Comparison of ENCODE assay signal across 8 cellular contexts in the genomic region with DNA sequence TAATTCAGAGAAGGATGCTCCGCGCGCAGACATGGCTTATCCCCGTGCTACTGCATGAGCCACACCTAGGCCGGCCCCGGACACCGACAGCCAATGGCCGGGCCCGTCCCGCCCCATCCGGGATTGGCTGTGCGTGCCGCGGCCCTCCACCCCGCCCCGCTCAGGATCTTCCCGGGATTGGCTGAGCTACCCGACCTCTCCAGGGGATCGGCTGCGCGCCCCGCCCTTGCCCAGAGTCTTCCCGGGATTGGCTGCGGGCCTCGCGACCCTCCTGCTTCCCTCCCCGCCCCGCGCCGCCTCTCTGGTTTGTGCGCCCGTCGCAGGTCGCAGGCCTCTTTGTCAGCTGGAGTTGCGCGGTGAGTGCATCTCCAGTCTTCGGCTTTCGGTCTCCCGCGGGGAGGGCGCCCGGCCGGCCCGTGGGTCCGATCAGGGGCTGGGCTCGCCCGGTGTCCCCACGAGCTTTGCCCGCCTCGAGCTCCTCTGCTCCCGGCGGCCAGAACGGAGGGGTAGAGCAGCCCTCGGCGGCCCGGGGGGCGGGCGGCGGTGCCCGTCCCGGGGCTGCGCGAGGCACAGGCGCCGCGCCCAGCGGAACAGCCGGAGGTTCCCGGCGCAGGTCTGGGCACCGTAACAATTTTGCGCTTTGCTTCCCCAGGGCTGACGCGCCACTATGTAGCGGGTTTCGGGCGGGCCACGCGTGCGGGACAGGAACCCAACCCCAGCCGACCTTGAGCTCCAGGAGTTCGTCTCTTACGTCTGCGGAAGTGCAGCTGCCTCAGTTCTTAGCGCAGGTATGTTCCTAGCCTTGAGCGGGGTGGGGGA. TPM values are rescaled to one million over a fixed set of nuclear protein-coding genes. Genes with fewer than 3 reads are reported as not detected.
DNase-seq lines count a peak whose midpoint lies in the region; ATAC-seq, FAIRE-seq and TF ChIP-seq lines count a peak whose summit lies in the region.

No MANE protein-coding gene starts in this region.

- H3K4me1 Mint-ChIP-seq in type B pancreatic cell (ENCODE audit: unreplicated experiment), result peaks cover 28% of the 10 kb centered on the region

- ATAC-seq in HG02763 (IDR thresholded peaks at IDR 0.05; ENCODE audit: unreplicated experiment), result peak; percentile 88

- H3K4me3 Mint-ChIP-seq in type B pancreatic cell, result peak overlapping the region; percentile 96

- TF ChIP-seq POLR2A in GM12891 (IDR thresholded peaks at IDR 0.05; ENCODE audit: low read depth, low read length), result peak; percentile 92
- peak; percentile 94 to 97 for TF ChIP-seq POLR2A in adrenal gland (IDR thresholded peaks at IDR 0.05)

- peak overlapping the region; percentile 87 to 99 (median 96) for H3K27ac ChIP-seq in adrenal gland

- no peaks in the 10 kb centered on the region for H3K9me3 ChIP-seq in adrenal gland (replicated peaks in 1 of 3)

- DNase-seq in GM12891 (ENCODE audit: insufficient read length, low spot score) (peak; percentile 90), NCI-H1417 (lab: John Stamatoyannopoulos, UW) (peak; percentile 97 to 98 (median 98)), SW480 (ENCODE audit: low spot score) (peak; percentile 94), adrenal gland (peak; percentile 99 to 100 (median 99)), cardiac septum (ENCODE audit: low spot score) (peak; percentile 98), pons (ENCODE audit: low spot score) (peak; percentile 95), type B pancreatic cell (ENCODE audit: extremely low spot score, unreplicated experiment) (peak; percentile 98)

- intact Hi-C loops in adrenal gland (cut with DNase I) (loop anchor here in 1 of 2 donors (10.0 kb wide), 1 partner anchor 152 kb away; a partner anchor contains a TSS), cardiac septum (cut with DNase I) (loop anchor here (1.0 to 5.0 kb wide), 6 partner anchors 53 to 270 kb away; a partner anchor contains a TSS)

- H3K27me3 ChIP-seq in adrenal gland, result no peaks in the 10 kb centered on the region

- WGBS in adrenal gland, 4 donors, result 0 to 1% (median 0%) methylated on average over 8 to 86 of the region's 86 CpGs

- H3K4me3 ChIP-seq in adrenal gland, result peak overlapping the region; percentile 72 to 89 (median 82)

- peak; percentile 96 for FAIRE-seq in GM12891 (lab: Jason Lieb, UNC)

- peaks cover 16 to 25% of the 10 kb centered on the region in 2 donors for H3K4me1 ChIP-seq in adrenal gland (replicated peaks in 1 of 2)

- H3K36me3 ChIP-seq in adrenal gland (replicated peaks in 1 of 2), result peaks cover 0 to 17% of the 10 kb centered on the region in 2 donors

- TF ChIP-seq CTCF in adrenal gland (IDR thresholded peaks at IDR 0.05) (no peak), type B pancreatic cell (conservative IDR thresholded peaks at IDR 0.05) (no peak)

- peaks cover 7% of the 10 kb centered on the region for H3K27me3 Mint-ChIP-seq in type B pancreatic cell

- H3K27ac Mint-ChIP-seq in type B pancreatic cell, result peak overlapping the region; percentile 96

- H3K36me3 Mint-ChIP-seq in type B pancreatic cell, result peaks cover 32% of the 10 kb centered on the region

- H3K9me3 Mint-ChIP-seq in type B pancreatic cell, result no peaks in the 10 kb centered on the region

TF ChIP-seq in GM12891, 5 proteins besides CTCF, POLR2A, EP300 and RAD21:
- peak; percentile 72 for TF ChIP-seq SPI1 (IDR thresholded peaks at IDR 0.05; ENCODE audit: low read depth, low read length)
- TF ChIP-seq TAF1 (IDR thresholded peaks at IDR 0.05; ENCODE audit: low read depth, low read length), result peak; percentile 89
- TF ChIP-seq POLR2AphosphoS5 (IDR thresholded peaks at IDR 0.05; ENCODE audit: low read depth, low read length), result peak; percentile 94
- no peak for TF ChIP-seq POU2F2 (IDR thresholded peaks at IDR 0.05; ENCODE audit: low read depth, low read length)
- no peak for TF ChIP-seq PAX5 (IDR thresholded peaks at IDR 0.05; ENCODE audit: insufficient read depth, low read length, severe bottlenecking)

RNA-seq across cellular contexts. Expression of a gene that starts 38.8 kb away (rescaled TPM):
- not detected for polyA plus RNA-seq in GM12891 (2012; ENCODE audit: low read depth, missing spikeins)
- total RNA-seq in adrenal gland (1 to 10 TPM in 5 of 8 donors, under 1 TPM in 3; 0.32 to 1.7 (median 1.1) TPM), cardiac septum (3.4 TPM), type B pancreatic cell (ENCODE audit: low replicate concordance) (1.9 and 3.9 TPM in 2 replicates)
- 1 to 10 TPM in 1 of 3 donors, under 1 TPM in 2; 0.32 to 2.1 (median 0.44) TPM for polyA plus RNA-seq in adrenal gland

RNA-seq across cellular contexts. Expression of a gene that starts 53.3 kb away (rescaled TPM):
- polyA plus RNA-seq in GM12891 (2012; ENCODE audit: low read depth, missing spikeins), result 5.3 TPM
- total RNA-seq in adrenal gland (10 to 100 TPM; 12.1 to 37.5 (median 21.5) TPM), cardiac septum (111 TPM), type B pancreatic cell (ENCODE audit: low replicate concordance) (28.6 and 53.5 TPM in 2 replicates)
- polyA plus RNA-seq in adrenal gland, result 10 to 100 TPM in 1 of 3 donors, 1 to 10 TPM in 2; 1.9 to 19.1 (median 3.3) TPM

Comparison
In these comparisons a context has a peak if more than half of its experiments do, and no peak if none do; other contexts are left out.
1. Peak in every context shown above with its lines: DNase-seq, ATAC-seq, H3K4me3 ChIP-seq and H3K27ac ChIP-seq.